32 cellular contexts compared by ENCODE assay signal in genomic region chrX:38704146-38704882, GRCh38.
DNase-seq lines count a peak whose midpoint lies in the region; ATAC-seq lines count a peak whose summit lies in the region.
"Had no signal": no experiment of that assay in that cellular context is flagged by ENCODE, and none has a peak within 500 bp of the region (broad histone marks: within the 10 kb centered on the region; RNA-seq: fewer than 3 reads in every experiment).

No MANE protein-coding gene starts in this region.

- peak; percentile 67 to 93 for ATAC-seq in activated naive CD4-positive, alpha-beta T cell treated with anti-CD3 and anti-CD28 coated beads, Interleukin-2, amount 50 U/mL, for 72 hours
- peak; percentile 68 for ATAC-seq in activated naive CD8-positive, alpha-beta T cell treated with anti-CD3 and anti-CD28 coated beads, Interleukin-2, amount 50 U/mL, for 24 hours
- ATAC-seq: naive thymus-derived CD8-positive, alpha-beta T cell; right lobe of liver had no signal

- CTCF ChIA-PET in activated naive CD4-positive, alpha-beta T cell treated with anti-CD3 and anti-CD28 coated beads for 36 hours (lab: Charles Lee): no interaction called here

- no peaks in the 10 kb centered on the region for H3K27me3 Mint-ChIP-seq in activated naive CD4-positive, alpha-beta T cell treated with anti-CD3 and anti-CD28 coated beads for 36 hours (ENCODE audit: low read depth)
- peaks cover 12% of the 10 kb centered on the region for H3K27me3 Mint-ChIP-seq in activated naive CD8-positive, alpha-beta T cell treated with anti-CD3 and anti-CD28 coated beads, Interleukin-2, amount 50 U/mL, for 24 hours

- intact Hi-C loops in activated naive CD4-positive, alpha-beta T cell treated with anti-CD3 and anti-CD28 coated beads for 36 hours (cut with micrococcal nuclease): no loop called here

- DNase-seq in NOMO-1 treated with DMSO at 0.1 percent for 48 hours (lab: John Stamatoyannopoulos, UW; ENCODE audit: unreplicated experiment) (peak; percentile 43), NOMO-1 treated with dmso at 0.1 percent for 144 hours (lab: John Stamatoyannopoulos, UW; ENCODE audit: unreplicated experiment) (no peak), NCI-H146 treated with DMSO at 0.1 percent for 48 hours (lab: John Stamatoyannopoulos, UW; ENCODE audit: unreplicated experiment) (no peak), substantia nigra (lab: John Stamatoyannopoulos, UW) (no peak), RPMI8226 (no peak)
- no peak for DNase-seq in activated naive CD4-positive, alpha-beta T cell treated with anti-CD3 and anti-CD28 coated beads, Interleukin-2, amount 50 U/mL, for 72 hours (ENCODE audit: low spot score in 2 of 2)
- DNase-seq in activated naive CD4-positive, alpha-beta T cell treated with anti-CD3 and anti-CD28 coated beads for 36 hours: no peak
- no peak for DNase-seq in activated naive CD8-positive, alpha-beta T cell treated with anti-CD3 and anti-CD28 coated beads, Interleukin-2, amount 50 U/mL, for 24 hours
- DNase-seq: activated CD4-positive, alpha-beta T cell treated with anti-CD3 and anti-CD28 coated beads, Interleukin-2, amount 50 U/mL, for 48 hours; activated naive CD4-positive, alpha-beta T cell treated with anti-CD3 and anti-CD28 coated beads, Interleukin-2, amount 50 U/mL, for 16 hours; anterior cingulate cortex; Calu3; DMS79 treated with DMSO at 0.1 percent for 48 hours; GDM1; naive thymus-derived CD8-positive, alpha-beta T cell; NCI-H1105 treated with DMSO at 0.1 percent for 48 hours; NCI-H1930; NCI-H2171 treated with DMSO at 0.1 percent for 48 hours; NCI-H524 treated with DMSO at 0.1 percent for 48 hours; occipital lobe; Peyer's patch; right lobe of liver; spleen; stimulated activated CD8-positive, alpha-beta memory T cell treated with anti-CD3 and anti-CD28 coated beads, Interleukin-4, amount 100 ng/mL, for 48 hours; T-helper 9 cell; tibial artery had no signal

- H3K36me3 Mint-ChIP-seq in activated naive CD4-positive, alpha-beta T cell treated with anti-CD3 and anti-CD28 coated beads, Interleukin-2, amount 50 U/mL, for 72 hours: no peaks in the 10 kb centered on the region
- H3K36me3 Mint-ChIP-seq in activated naive CD4-positive, alpha-beta T cell treated with anti-CD3 and anti-CD28 coated beads for 36 hours (ENCODE audit: low read depth): no peaks in the 10 kb centered on the region
- H3K36me3 Mint-ChIP-seq in activated naive CD8-positive, alpha-beta T cell treated with anti-CD3 and anti-CD28 coated beads, Interleukin-2, amount 50 U/mL, for 24 hours (ENCODE audit: low read depth): no peaks in the 10 kb centered on the region
- H3K36me3 Mint-ChIP-seq: CD4-positive, CD25-positive, alpha-beta regulatory T cell; naive thymus-derived CD8-positive, alpha-beta T cell had no signal

- peaks cover 7% of the 10 kb centered on the region for H3K4me1 Mint-ChIP-seq in activated naive CD4-positive, alpha-beta T cell treated with anti-CD3 and anti-CD28 coated beads for 36 hours (ENCODE audit: low read depth)
- peaks cover 5% of the 10 kb centered on the region for H3K4me1 Mint-ChIP-seq in activated naive CD8-positive, alpha-beta T cell treated with anti-CD3 and anti-CD28 coated beads, Interleukin-2, amount 50 U/mL, for 24 hours
- H3K4me1 Mint-ChIP-seq: naive thymus-derived CD8-positive, alpha-beta T cell had no signal

- H3K27ac ChIP-seq in substantia nigra (ENCODE audit: low read depth, low read length, poor library complexity, severe bottlenecking): no peak overlapping the region
- H3K27ac ChIP-seq: 22Rv1, breast epithelium, hepatocyte, Peyer's patch, prostate gland, right lobe of liver, spleen, tibial artery, VCaP had no signal

- H3K27ac Mint-ChIP-seq in activated naive CD4-positive, alpha-beta T cell treated with anti-CD3 and anti-CD28 coated beads, Interleukin-2, amount 50 U/mL, for 72 hours: no peak overlapping the region
- H3K27ac Mint-ChIP-seq in activated naive CD4-positive, alpha-beta T cell treated with anti-CD3 and anti-CD28 coated beads for 36 hours: no peak overlapping the region
- no peak overlapping the region for H3K27ac Mint-ChIP-seq in activated naive CD8-positive, alpha-beta T cell treated with anti-CD3 and anti-CD28 coated beads, Interleukin-2, amount 50 U/mL, for 24 hours
- H3K27ac Mint-ChIP-seq: CD4-positive, CD25-positive, alpha-beta regulatory T cell; naive thymus-derived CD8-positive, alpha-beta T cell had no signal

- H3K9me3 Mint-ChIP-seq in activated naive CD4-positive, alpha-beta T cell treated with anti-CD3 and anti-CD28 coated beads, Interleukin-2, amount 50 U/mL, for 72 hours: no peaks in the 10 kb centered on the region
- no peaks in the 10 kb centered on the region for H3K9me3 Mint-ChIP-seq in activated naive CD4-positive, alpha-beta T cell treated with anti-CD3 and anti-CD28 coated beads for 36 hours
- no peaks in the 10 kb centered on the region for H3K9me3 Mint-ChIP-seq in activated naive CD8-positive, alpha-beta T cell treated with anti-CD3 and anti-CD28 coated beads, Interleukin-2, amount 50 U/mL, for 24 hours

- H3K4me3 Mint-ChIP-seq in activated naive CD4-positive, alpha-beta T cell treated with anti-CD3 and anti-CD28 coated beads for 36 hours: no peak overlapping the region
- no peak overlapping the region for H3K4me3 Mint-ChIP-seq in activated naive CD8-positive, alpha-beta T cell treated with anti-CD3 and anti-CD28 coated beads, Interleukin-2, amount 50 U/mL, for 24 hours
- H3K4me3 Mint-ChIP-seq: CD4-positive, CD25-positive, alpha-beta regulatory T cell; naive thymus-derived CD8-positive, alpha-beta T cell had no signal
